In the genomic region with DNA sequence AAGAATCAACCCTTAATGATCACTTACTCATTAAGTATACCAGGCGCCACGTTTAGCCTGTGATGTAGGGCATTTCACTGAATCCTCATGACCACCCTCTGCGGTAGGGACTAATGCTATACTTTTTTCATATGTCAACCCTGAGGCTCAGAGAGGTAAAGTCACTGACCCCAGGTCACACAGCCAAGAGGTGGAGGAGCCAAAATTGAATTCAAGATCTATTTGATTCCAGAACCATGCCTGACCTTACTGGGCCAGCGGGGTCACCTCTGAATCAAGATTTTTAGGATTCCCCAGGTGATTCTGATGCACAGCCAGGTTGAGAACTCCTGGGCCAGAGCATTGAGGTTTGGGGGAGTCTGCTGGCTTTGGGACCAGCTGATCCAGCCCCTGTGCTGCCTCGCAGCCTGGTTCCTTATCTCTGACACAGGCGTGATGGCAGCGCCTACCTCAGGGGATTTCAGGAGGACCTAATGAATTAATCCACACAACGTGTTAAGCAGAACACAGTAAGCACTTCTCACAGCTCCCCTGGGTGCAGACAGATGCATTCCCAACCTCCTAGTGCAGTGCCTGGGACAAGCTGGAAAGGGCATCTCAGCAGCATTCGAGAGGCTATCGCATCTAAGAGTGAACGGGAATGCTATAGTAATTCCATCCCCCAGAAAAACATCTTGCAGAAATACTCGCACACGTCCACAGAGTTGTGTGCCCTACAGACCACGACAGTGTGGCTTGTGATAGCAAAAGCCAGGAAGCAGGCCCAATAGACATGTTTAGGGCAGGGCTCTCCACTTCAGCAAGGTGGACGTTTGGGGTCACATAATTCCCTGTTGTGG, we compare ENCODE assay signal across 21 cellular contexts.
DNase-seq lines count a peak whose midpoint lies in the region; ATAC-seq and TF ChIP-seq lines count a peak whose summit lies in the region.
"Had no signal": no experiment of that assay in that cellular context is flagged by ENCODE, and none has a peak within 500 bp of the region (broad histone marks: within the 10 kb centered on the region; RNA-seq: fewer than 3 reads in every experiment).

No MANE protein-coding gene starts in this region.

- H3K4me3 ChIP-seq in Peyer's patch: no peak overlapping the region
- H3K4me3 ChIP-seq in heart right ventricle: no peak overlapping the region
- no peak overlapping the region for H3K4me3 ChIP-seq in psoas muscle
- no peak overlapping the region for H3K4me3 ChIP-seq in uterus
- H3K4me3 ChIP-seq: MG63 had no signal

- H3K9me3 ChIP-seq in Peyer's patch: no peaks in the 10 kb centered on the region
- peaks cover 0 to 16% (median 0%) of the 10 kb centered on the region in 11 donors for H3K9me3 ChIP-seq in heart right ventricle
- H3K9me3 ChIP-seq in psoas muscle: no peaks in the 10 kb centered on the region
- no peaks in the 10 kb centered on the region for H3K9me3 ChIP-seq in uterus
- H3K9me3 ChIP-seq: MG63 had no signal

- H3K36me3 ChIP-seq in Peyer's patch: no peaks in the 10 kb centered on the region
- H3K36me3 ChIP-seq in heart right ventricle: no peaks in the 10 kb centered on the region
- no peaks in the 10 kb centered on the region for H3K36me3 ChIP-seq in psoas muscle (ENCODE audit: insufficient read depth in 1 of 2, low read depth in 1 of 2)
- no peaks in the 10 kb centered on the region for H3K36me3 ChIP-seq in uterus
- H3K36me3 ChIP-seq: MG63 had no signal

- TF ChIP-seq POLR2A in Peyer's patch (IDR thresholded peaks at IDR 0.05): no peak
- no peak for TF ChIP-seq POLR2A in uterus (IDR thresholded peaks at IDR 0.05)

- intact Hi-C loops in heart right ventricle (cut with DNase I): loop anchor here in 1 of 10 donors (10.0 kb wide), 1 partner anchor 46 kb away; no protein-coding TSS in a partner anchor
- intact Hi-C loops in psoas muscle (cut with DNase I): no loop called here
- intact Hi-C loops in uterus (cut with DNase I; ENCODE audit: low total_unique reads): no loop called here

- no peak for TF ChIP-seq CTCF in Peyer's patch (IDR thresholded peaks at IDR 0.05)
- no peak for TF ChIP-seq CTCF in heart right ventricle (IDR thresholded peaks at IDR 0.05)
- no peak for TF ChIP-seq CTCF in psoas muscle (IDR thresholded peaks at IDR 0.05)
- TF ChIP-seq CTCF in uterus (IDR thresholded peaks at IDR 0.05): no peak

- H3K4me1 ChIP-seq in Peyer's patch: peaks cover 0 to 20% (median 1%) of the 10 kb centered on the region in 4 donors
- H3K4me1 ChIP-seq in heart right ventricle: peaks cover 13 to 45% (median 23%) of the 10 kb centered on the region in 9 donors
- peaks cover 54% of the 10 kb centered on the region for H3K4me1 ChIP-seq in psoas muscle
- no peaks in the 10 kb centered on the region for H3K4me1 ChIP-seq in uterus

- H3K27me3 ChIP-seq in Peyer's patch (no peaks in the 10 kb centered on the region), heart right ventricle (no peaks in the 10 kb centered on the region), psoas muscle (ENCODE audit: insufficient read depth in 3 of 3, low read length in 2 of 3) (no peaks in the 10 kb centered on the region), uterus (no peaks in the 10 kb centered on the region)

- 61 to 65% methylated on average over 15 of the region's 15 CpGs for WGBS in heart right ventricle, 2 donors
- WGBS in psoas muscle, 3 donors: 76 to 85% (median 78%) methylated on average over 15 of the region's 15 CpGs

- ATAC-seq in heart right ventricle: peak in 4 of 8 donors; percentile 8 to 33 (median 16)
- no peak for ATAC-seq in psoas muscle
- no peak for ATAC-seq in esophagus mucosa
- ATAC-seq in HG03460 (IDR thresholded peaks at IDR 0.05; ENCODE audit: unreplicated experiment): no peak
- ATAC-seq: natural killer cell treated with Interleukin-12 subunit alpha and Interleukin-12 subunit beta and Interleukin-15 and Interleukin-18, amount 100 ng/mL, for 72 hours had no signal

- peak overlapping the region; percentile 46 to 71 (median 58) for H3K27ac ChIP-seq in Peyer's patch
- H3K27ac ChIP-seq in heart right ventricle: peak overlapping the region in 9 of 10 donors; percentile 19 to 75 (median 43)
- peak overlapping the region; percentile 30 for H3K27ac ChIP-seq in psoas muscle
- peak overlapping the region; percentile 67 for H3K27ac ChIP-seq in uterus
- H3K27ac ChIP-seq: VCaP had no signal

- DNase-seq in Peyer's patch: no peak
- DNase-seq in heart right ventricle: no peak
- no peak for DNase-seq in psoas muscle
- no peak for DNase-seq in uterus
- DNase-seq in stimulated activated CD4-positive, alpha-beta T cell treated with anti-CD3 and anti-CD28 coated beads, Interleukin-2, amount 100 ng/mL, for 48 hours: no peak
- DNase-seq: activated CD4-positive, alpha-beta T cell treated with anti-CD3 and anti-CD28 coated beads, Interleukin-2, amount 50 U/mL, for 4 hours; activated naive CD4-positive, alpha-beta T cell; aorta; cerebellar nuclear complex; COR-L47; effector memory CD4-positive, alpha-beta T cell; EL; hippocampal formation; islet precursor cell; mesendoderm; MG63; NCI-H1694 treated with DMSO at 0.1 percent for 48 hours had no signal
